In genomic region chr16:85245307-85246172, GRCh38 we compare ENCODE assay signal across 8 cellular contexts.
DNase-seq lines count a peak whose midpoint lies in the region; ATAC-seq and TF ChIP-seq lines count a peak whose summit lies in the region.

No MANE protein-coding gene starts in this region.

- no peak overlapping the region for H2AFZ ChIP-seq in OCI-LY1 (ENCODE audit: low read length)

- ATAC-seq in omental fat pad (ENCODE audit: low FRiP score) (peak; percentile 57), GM18519 (IDR thresholded peaks at IDR 0.05; ENCODE audit: low FRiP score, unreplicated experiment) (no peak)

- H3K9me3 ChIP-seq in BE2C = no peaks in the 10 kb centered on the region
- no peaks in the 10 kb centered on the region for H3K9me3 ChIP-seq in OCI-LY1 (ENCODE audit: low read length)
- no peaks in the 10 kb centered on the region for H3K9me3 ChIP-seq in uterus

- no peak overlapping the region for H3K4me3 ChIP-seq in BE2C (ENCODE audit: low read depth, low read length)
- H3K4me3 ChIP-seq in OCI-LY1 (ENCODE audit: low read depth, low read length, poor library complexity, severe bottlenecking) = no peak overlapping the region
- no peak overlapping the region for H3K4me3 ChIP-seq in uterus

- no peak for TF ChIP-seq POLR2A in uterus (IDR thresholded peaks at IDR 0.05)

- H3K36me3 ChIP-seq in BE2C (no peaks in the 10 kb centered on the region; the same call in none of the 2 replicates), OCI-LY1 (ENCODE audit: insufficient read depth, low read length) (no peaks in the 10 kb centered on the region), uterus (no peaks in the 10 kb centered on the region)

- peak; percentile 76 for DNase-seq in BE2C
- DNase-seq in HCEC 1CT = peak; percentile 48
- peak; percentile 55 for DNase-seq in activated T-cell treated with anti-CD3 and anti-CD28 coated beads, Interleukin-2, amount 50 U/mL, for 1 hour
- peak; percentile 77 for DNase-seq in fibroblast of peridontal ligament (ENCODE audit: extremely low read depth)
- no peak for DNase-seq in omental fat pad (ENCODE audit: low spot score)
- DNase-seq in uterus = peak; percentile 70 to 74

- H3K79me2 ChIP-seq in OCI-LY1 (ENCODE audit: insufficient read depth, low read length) = no peaks in the 10 kb centered on the region

- no peak overlapping the region for H3K27ac ChIP-seq in OCI-LY1 (ENCODE audit: low read depth, low read length, poor library complexity, severe bottlenecking)
- H3K27ac ChIP-seq in uterus = no peak overlapping the region

- H3K4me2 ChIP-seq in OCI-LY1 (ENCODE audit: low read length) = no peak overlapping the region

- intact Hi-C loops in uterus (cut with DNase I; ENCODE audit: low total_unique reads) = no loop called here

- H3F3A ChIP-seq in OCI-LY1 (ENCODE audit: insufficient read depth, low read length) = no peaks in the 10 kb centered on the region

- H3K27me3 ChIP-seq in BE2C (no peaks in the 10 kb centered on the region), OCI-LY1 (ENCODE audit: insufficient read depth, low read length) (no peaks in the 10 kb centered on the region), uterus (no peaks in the 10 kb centered on the region)

- H3K9me2 ChIP-seq in OCI-LY1 (ENCODE audit: low read depth, low read length) = no peaks in the 10 kb centered on the region

- peaks cover 56% of the 10 kb centered on the region for H3K4me1 ChIP-seq in BE2C
- H3K4me1 ChIP-seq in OCI-LY1 (ENCODE audit: insufficient read depth, low read length, severe bottlenecking) = no peaks in the 10 kb centered on the region
- no peaks in the 10 kb centered on the region for H3K4me1 ChIP-seq in uterus

- H3K9ac ChIP-seq in OCI-LY1 (ENCODE audit: low read length) = no peak overlapping the region

- H4K20me1 ChIP-seq in OCI-LY1 (ENCODE audit: insufficient read depth, low read length) = no peaks in the 10 kb centered on the region

- TF ChIP-seq CTCF in BE2C (IDR thresholded peaks at IDR 0.05; ENCODE audit: low read depth, low read length) (peak; percentile 95), OCI-LY1 (IDR thresholded peaks at IDR 0.05; ENCODE audit: low read length) (peak; percentile 91), omental fat pad (IDR thresholded peaks at IDR 0.05) (peak in 1 of 3 donors; percentile 12), uterus (IDR thresholded peaks at IDR 0.05) (peak; percentile 80 to 92 (median 82))
